19 cellular contexts compared by ENCODE assay signal in the genomic region with DNA sequence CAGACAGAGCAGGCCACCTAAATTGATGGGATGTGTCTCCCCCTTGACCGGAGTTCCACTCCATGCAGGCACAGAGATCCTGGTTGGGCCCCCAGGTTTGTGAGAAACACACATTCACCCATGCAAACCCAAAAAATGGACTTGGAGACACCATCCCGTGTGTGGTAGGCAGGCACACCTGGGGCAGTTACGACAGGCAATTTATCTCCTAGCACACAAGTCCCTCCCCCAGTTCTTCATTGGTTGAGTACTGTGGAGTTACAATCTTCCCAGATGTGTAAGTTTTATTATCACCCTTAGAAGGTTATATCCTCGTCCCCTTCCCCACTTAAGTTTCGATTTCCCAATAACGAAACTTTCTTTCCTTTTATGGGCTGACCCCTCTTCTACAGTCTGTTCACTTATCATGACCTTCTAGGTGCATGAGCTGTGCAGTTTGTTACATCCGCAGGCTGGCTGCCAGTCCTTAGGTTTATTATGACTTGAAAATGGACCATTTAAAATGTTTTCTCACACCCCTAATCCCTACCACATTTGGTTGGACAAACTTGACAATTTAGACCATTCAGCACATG. TPM values are rescaled to one million over a fixed set of nuclear protein-coding genes. Genes with fewer than 3 reads are reported as not detected.
A peak's percentile ranks its signal among the peaks of the same experiment; 100 is the strongest.
DNase-seq lines count a peak whose midpoint lies in the region; ATAC-seq, FAIRE-seq and TF ChIP-seq lines count a peak whose summit lies in the region.
"Had no signal": no experiment of that assay in that cellular context is flagged by ENCODE, and none has a peak within 500 bp of the region (broad histone marks: within the 10 kb centered on the region; RNA-seq: fewer than 3 reads in every experiment).

No MANE protein-coding gene starts in this region.

- TF ChIP-seq CTCF in GM12878 (IDR thresholded peaks at IDR 0.05 in 2 of 3, conservative IDR thresholded peaks at IDR 0.05 in 1 of 3; ENCODE audit: control insufficient read depth in 2 of 3, extremely low read depth in 1 of 3, insufficient read depth in 1 of 3, low read depth in 3 of 3, low read length in 3 of 3) (no peak), progenitor cell of endocrine pancreas (IDR thresholded peaks at IDR 0.05; ENCODE audit: unreplicated experiment) (no peak), mammary epithelial cell (conservative IDR thresholded peaks at IDR 0.05 in 1 of 2, IDR thresholded peaks at IDR 0.05 in 1 of 2; ENCODE audit: extremely low read depth in 1 of 2, insufficient read depth in 1 of 2, low read depth in 1 of 2, low read length in 2 of 2) (no peak)

- RAD21 ChIA-PET in GM12878 (lab: Charles Lee; ENCODE audit: unreplicated experiment), result interaction anchor here (1.2 to 1.3 kb wide), 2 partner anchors 11 kb away, joined by 3 read pairs; no protein-coding TSS in a partner anchor

- H3K4me3 Mint-ChIP-seq in progenitor cell of endocrine pancreas (ENCODE audit: low read depth), result no peak overlapping the region

- H3K27ac Mint-ChIP-seq in progenitor cell of endocrine pancreas, result peak overlapping the region; percentile 67

- H3K27me3 Mint-ChIP-seq in progenitor cell of endocrine pancreas, result no peaks in the 10 kb centered on the region
- H3K27me3 Mint-ChIP-seq: CD4-positive, alpha-beta memory T cell had no signal

- peaks cover 11% of the 10 kb centered on the region for H3K4me1 ChIP-seq in GM12878 (ENCODE audit: control insufficient read depth, insufficient read depth, low read length)
- peaks cover 7% of the 10 kb centered on the region for H3K4me1 ChIP-seq in mammary epithelial cell (ENCODE audit: insufficient read depth, low read length)
- H3K4me1 ChIP-seq: A549 had no signal

- no peaks in the 10 kb centered on the region for H3K27me3 ChIP-seq in GM12878 (replicated peaks in 1 of 2; ENCODE audit: control insufficient read depth in 2 of 2, insufficient read depth in 2 of 2, low read length in 1 of 2)
- no peaks in the 10 kb centered on the region for H3K27me3 ChIP-seq in mammary epithelial cell (ENCODE audit: insufficient read depth, low read length)

- H3K4me3 ChIP-seq in GM12878 (no peak overlapping the region), mammary epithelial cell (replicated peaks in 1 of 3; ENCODE audit: insufficient read depth in 1 of 3, low read depth in 2 of 3, low read length in 3 of 3) (no peak overlapping the region)
- H3K4me3 ChIP-seq: A549 had no signal

- H3K4me1 Mint-ChIP-seq in progenitor cell of endocrine pancreas (ENCODE audit: low read depth), result no peaks in the 10 kb centered on the region

- intact Hi-C loops in GM12878 (cut with micrococcal nuclease; ENCODE audit: unreplicated experiment) (no loop called here), mammary epithelial cell (cut with micrococcal nuclease) (no loop called here)

- dilution Hi-C loops in mammary epithelial cell (cut with HindIII; ENCODE audit: low sequenced_read_pairs), result no loop called here

- H3K9ac ChIP-seq in GM12878 (ENCODE audit: control insufficient read depth, insufficient read depth, low read length) (no peak overlapping the region), mammary epithelial cell (ENCODE audit: insufficient read depth, low read length) (no peak overlapping the region)

- H3K36me3 ChIP-seq in GM12878 (ENCODE audit: control insufficient read depth in 2 of 2, insufficient read depth in 2 of 2, low read length in 1 of 2), result peaks cover 6% of the 10 kb centered on the region in 2 experiments
- H3K36me3 ChIP-seq in mammary epithelial cell (ENCODE audit: insufficient read depth, low read length), result no peaks in the 10 kb centered on the region

- TF ChIP-seq EP300 in GM12878 (IDR thresholded peaks at IDR 0.05; ENCODE audit: borderline replicate concordance in 1 of 2, control insufficient read depth in 1 of 2, low read depth in 2 of 2, low read length in 2 of 2), result no peak

- WGBS in GM12878 (ENCODE audit: insufficient coverage, insufficient replicate concordance, low lambda C conversion rate, missing lambda C conversion rate), result 75% methylated on average over 7 of the region's 7 CpGs
- WGBS in mammary epithelial cell (ENCODE audit: low coverage, missing lambda C conversion rate), result 95% methylated on average over 7 of the region's 7 CpGs

- no peaks in the 10 kb centered on the region for H4K20me1 ChIP-seq in GM12878 (ENCODE audit: control insufficient read depth, insufficient read depth)
- peaks cover under 1% of the 10 kb centered on the region for H4K20me1 ChIP-seq in mammary epithelial cell (ENCODE audit: insufficient read depth, low read length)

- ATAC-seq in GM12878 (peak; percentile 24), GM21723 (IDR thresholded peaks at IDR 0.05; ENCODE audit: unreplicated experiment) (no peak), GM21528 (IDR thresholded peaks at IDR 0.05; ENCODE audit: low FRiP score, unreplicated experiment) (no peak)
- ATAC-seq: A549 had no signal

- FAIRE-seq in GM12891 (lab: Jason Lieb, UNC) (peak; percentile 61), GM12878 (lab: Jason Lieb, UNC) (no peak)
- FAIRE-seq: A549, GM19239, H1 had no signal

- POLR2A ChIA-PET in GM12878 (lab: Charles Lee), result interaction anchor here (0.7 to 2.5 kb wide), 2 partner anchors 16 to 37 kb away, joined by 3 to 8 read pairs; partner anchors contain the start of gene EDEM1

- BruUV-seq in GM12878 (replicated peaks; lab: Mats Ljungman, UMichigan) (no TSS peak), mammary epithelial cell (replicated peaks; lab: Mats Ljungman, UMichigan) (no TSS peak)

- DNase-seq in GM12891 (ENCODE audit: insufficient read length, low spot score) (no peak), NOMO-1 (lab: John Stamatoyannopoulos, UW; ENCODE audit: unreplicated experiment in 2 of 2) (peak; percentile 31 to 40), GM12878 (ENCODE audit: low read depth, low spot score) (no peak), progenitor cell of endocrine pancreas (ENCODE audit: low spot score, unreplicated experiment) (no peak), mammary epithelial cell (no peak), NAMALWA (ENCODE audit: low spot score) (no peak)
- DNase-seq: Calu3; CD4-positive, alpha-beta memory T cell; GF-D8; NCI-H1436; NCI-H1930; NCI-H345; NCI-H69; SW 1271 had no signal

- peaks cover 29% of the 10 kb centered on the region for H3K9me3 Mint-ChIP-seq in progenitor cell of endocrine pancreas (ENCODE audit: low read depth)

- no peak overlapping the region; the same call in 1 of the 2 replicates for H3K4me2 ChIP-seq in GM12878 (ENCODE audit: control insufficient read depth, insufficient read depth)
- H3K4me2 ChIP-seq in mammary epithelial cell (ENCODE audit: insufficient read depth, low read depth, low read length), result no peak overlapping the region
- H3K4me2 ChIP-seq: A549 had no signal

- TF ChIP-seq RAD21 in GM12878 (IDR thresholded peaks at IDR 0.05; ENCODE audit: insufficient read depth, low read depth, low read length), result no peak

- peaks cover 34% of the 10 kb centered on the region for H3K36me3 Mint-ChIP-seq in progenitor cell of endocrine pancreas (ENCODE audit: insufficient read depth)

- H3K9me3 ChIP-seq in GM12878 (replicated peaks; ENCODE audit: control insufficient read depth, insufficient read depth, low read length) (peaks cover 33% of the 10 kb centered on the region), mammary epithelial cell (replicated peaks; ENCODE audit: insufficient read depth, low read length) (no peaks in the 10 kb centered on the region)
- H3K9me3 ChIP-seq: A549 had no signal

- in situ Hi-C loops in GM12878 (cut with MboI) (no loop called here), mammary epithelial cell (cut with MboI; ENCODE audit: low sequenced_read_pairs in 2 of 2) (no loop called here)

- no peak for TF ChIP-seq POLR2A in GM12891 (IDR thresholded peaks at IDR 0.05; ENCODE audit: low read depth, low read length)
- no peak for TF ChIP-seq POLR2A in GM12878 (IDR thresholded peaks at IDR 0.05; ENCODE audit: low read depth, low read length)

- CTCF ChIA-PET in GM12878 (lab: Yijun Ruan, JAX) (interaction anchor here (0.8 to 1.5 kb wide), 3 partner anchors 11 to 47 kb away, joined by 3 to 4 read pairs (median 3); no protein-coding TSS in a partner anchor), mammary epithelial cell (lab: Charles Lee; ENCODE audit: low non-redundant PET) (no interaction called here)

- SMC1A ChIA-PET in GM12878 (lab: Charles Lee; ENCODE audit: uncharacterized antibody, unreplicated experiment), result interaction anchor here (1.0 to 3.0 kb wide), 4 partner anchors 9 to 37 kb away, joined by 4 to 17 read pairs (median 6); no protein-coding TSS in a partner anchor

- H3K79me2 ChIP-seq in GM12878 (ENCODE audit: control insufficient read depth, insufficient read depth, low read length), result peaks cover 87% of the 10 kb centered on the region
- H3K79me2 ChIP-seq in mammary epithelial cell (ENCODE audit: insufficient read depth, low read length), result peaks cover 98% of the 10 kb centered on the region

- peak overlapping the region; percentile 61 for H3K27ac ChIP-seq in GM12878 (ENCODE audit: control insufficient read depth, insufficient read depth)
- no peak overlapping the region for H3K27ac ChIP-seq in mammary epithelial cell (ENCODE audit: insufficient read depth, low read depth, low read length)
- H3K27ac ChIP-seq: A549 had no signal

- H2AFZ ChIP-seq in GM12878 (ENCODE audit: control insufficient read depth, low read depth, low read length), result no peak overlapping the region
- no peak overlapping the region for H2AFZ ChIP-seq in mammary epithelial cell (ENCODE audit: low read depth, low read length)

RNA-seq across cellular contexts. Expression of gene ARL8B, which starts 27.3 kb away (rescaled TPM):
- polyA plus RNA-seq in GM12891 (2012; ENCODE audit: low read depth, missing spikeins), result 33.2 TPM
- 54.6 and 122 TPM in 2 replicates for total RNA-seq in GM12878 (2013; cell fraction: nucleolus; rRNA removed)
- total RNA-seq in GM12878 (2014; rRNA removed) (22.0 and 25.9 TPM in 2 replicates), GM12878 (2014; rRNA removed; fragmentation: Illumina TruSeq; extraction: Trizol) (50.9 and 52.6 TPM in 2 replicates), GM12878 (2021) (48.9 and 51.3 TPM in 2 replicates), progenitor cell of endocrine pancreas (36.8 and 37.7 TPM in 2 replicates), mammary epithelial cell (10 to 100 TPM; 60.7 to 77.8 TPM)
- 18.7 TPM for polyA plus RNA-seq in GM12878 (2011; ENCODE audit: low read depth)
- polyA plus RNA-seq in GM12878 (2011; rRNA removed) (31.1 and 67.4 TPM in 2 replicates), GM12878 (2014; fragmentation: Illumina TruSeq; extraction: Trizol) (69.0 and 92.2 TPM in 2 replicates), GM12878 (2014; fragmentation: Nextera tagmentation; extraction: Ambion mirVana) (10 to 100 TPM; 36.5 to 38.5 TPM), GM12878 (2014; rRNA removed) (31.9 and 36.0 TPM in 2 replicates), GM12878 (2016; fragmentation: Nextera tagmentation; extraction: Ambion mirVana) (10 to 100 TPM; 80.6 TPM), mammary epithelial cell (42.8 TPM)
- polyA plus RNA-seq in GM12878 (2011; cell fraction: cytosol; rRNA removed), result 23.0 and 24.2 TPM in 2 replicates
- polyA plus RNA-seq in GM12878 (2011; cell fraction: nucleus; rRNA removed), result 21.6 and 23.4 TPM in 2 replicates
- polyA plus RNA-seq in GM12878 (2012), result 33.7 and 43.4 TPM in 2 replicates
- 11.8 and 14.4 TPM in 2 replicates for polyA minus RNA-seq in GM12878 (2011; rRNA and poly(A)+ RNA removed)
- 9.4 and 16.4 TPM in 2 replicates for polyA minus RNA-seq in GM12878 (2011; cell fraction: cytosol; rRNA and poly(A)+ RNA removed)
- polyA minus RNA-seq in GM12878 (2011; cell fraction: nucleus; rRNA and poly(A)+ RNA removed), result 11.5 and 20.0 TPM in 2 replicates
- polyA minus RNA-seq in mammary epithelial cell, result 75.5 TPM

RNA-seq across cellular contexts. Expression of gene EDEM1, which starts 38.1 kb away (rescaled TPM):
- polyA plus RNA-seq in GM12891 (2012; ENCODE audit: low read depth, missing spikeins), result 25.5 TPM
- 223 and 263 TPM in 2 replicates for total RNA-seq in GM12878 (2013; cell fraction: nucleolus; rRNA removed)
- total RNA-seq in GM12878 (2014; rRNA removed) (52.6 and 56.0 TPM in 2 replicates), GM12878 (2014; rRNA removed; fragmentation: Illumina TruSeq; extraction: Trizol) (57.5 and 60.6 TPM in 2 replicates), GM12878 (2021) (129 and 138 TPM in 2 replicates), progenitor cell of endocrine pancreas (24.1 and 25.4 TPM in 2 replicates), mammary epithelial cell (10 to 100 TPM; 78.0 to 98.0 TPM)
- polyA plus RNA-seq in GM12878 (2011; ENCODE audit: low read depth), result 49.4 TPM
- polyA plus RNA-seq in GM12878 (2011; rRNA removed) (104 and 139 TPM in 2 replicates), GM12878 (2014; fragmentation: Illumina TruSeq; extraction: Trizol) (57.5 and 75.9 TPM in 2 replicates), GM12878 (2014; fragmentation: Nextera tagmentation; extraction: Ambion mirVana) (10 to 100 TPM; 18.9 to 48.0 TPM), GM12878 (2014; rRNA removed) (61.3 and 73.8 TPM in 2 replicates), GM12878 (2016; fragmentation: Nextera tagmentation; extraction: Ambion mirVana) (10 to 100 TPM; 56.2 to 60.1 TPM), mammary epithelial cell (47.0 TPM)
- 52.9 and 58.1 TPM in 2 replicates for polyA plus RNA-seq in GM12878 (2011; cell fraction: cytosol; rRNA removed)
- 65.4 and 94.5 TPM in 2 replicates for polyA plus RNA-seq in GM12878 (2011; cell fraction: nucleus; rRNA removed)
- 59.5 and 72.2 TPM in 2 replicates for polyA plus RNA-seq in GM12878 (2012)
- 124 and 134 TPM in 2 replicates for polyA minus RNA-seq in GM12878 (2011; rRNA and poly(A)+ RNA removed)
- polyA minus RNA-seq in GM12878 (2011; cell fraction: cytosol; rRNA and poly(A)+ RNA removed), result 54.6 and 64.8 TPM in 2 replicates
- 49.6 and 62.2 TPM in 2 replicates for polyA minus RNA-seq in GM12878 (2011; cell fraction: nucleus; rRNA and poly(A)+ RNA removed)
- 70.9 TPM for polyA minus RNA-seq in mammary epithelial cell

Comparison
In these comparisons a context has a peak if more than half of its experiments do, and no peak if none do; other contexts are left out.
1. DNase-seq: peak in NOMO-1 (2 of 2); none in GM12891 (single experiment), GM12878 (single experiment), progenitor cell of endocrine pancreas (single experiment), mammary epithelial cell (single experiment) and NAMALWA (single experiment).